1 cellular context compared by ENCODE assay signal in genomic region chr9:137234055-137234697, GRCh38.
TF ChIP-seq lines count a peak whose summit lies in the region.

No MANE protein-coding gene starts in this region.

TF ChIP-seq in K562, 482 proteins besides CTCF, POLR2A, EP300 and RAD21 (continues in another document):
- TF ChIP-seq MCM7 (IDR thresholded peaks at IDR 0.05) (no peak), RFX1 (IDR thresholded peaks at IDR 0.05) (no peak), IRF2 (CRISPR knock-in tag; IDR thresholded peaks at IDR 0.05) (no peak), BHLHE40 (IDR thresholded peaks at IDR 0.05; ENCODE audit: low read length) (no peak), CLOCK (CRISPR knock-in tag; IDR thresholded peaks at IDR 0.05; ENCODE audit: borderline replicate concordance) (no peak), REST (CRISPR knock-in tag; IDR thresholded peaks at IDR 0.05; ENCODE audit: low read depth) (0 out of 2 replicates have a peak, but pooled peaks have one; percentile 17), NFXL1 (CRISPR knock-in tag; IDR thresholded peaks at IDR 0.05) (no peak), PKNOX1 (IDR thresholded peaks at IDR 0.05) (no peak), MAX (CRISPR knock-in tag; IDR thresholded peaks at IDR 0.05) (peak; percentile 68; the same call in 1 of the 2 replicates), MYC (IDR thresholded peaks at IDR 0.05; ENCODE audit: low read depth, low read length) (0 out of 2 replicates have a peak, but pooled peaks have one; percentile 15), MYC (CRISPR knock-in tag; IDR thresholded peaks at IDR 0.05; ENCODE audit: borderline replicate concordance, low read depth) (no peak), MED1 (CRISPR knock-in tag; IDR thresholded peaks at IDR 0.05; ENCODE audit: borderline replicate concordance) (no peak), HNRNPH1 (optimal IDR thresholded peaks at IDR 0.05; ENCODE audit: low read depth, low read length) (no peak), CAMTA2 (CRISPR knock-in tag; conservative IDR thresholded peaks at IDR 0.05) (no peak), ARID3B (CRISPR knock-in tag; IDR thresholded peaks at IDR 0.05; ENCODE audit: borderline replicate concordance) (no peak), ZNF778 (CRISPR knock-in tag; IDR thresholded peaks at IDR 0.05) (no peak), ZNF551 (CRISPR knock-in tag; IDR thresholded peaks at IDR 0.05) (no peak), SIRT6 (IDR thresholded peaks at IDR 0.05; ENCODE audit: low read depth, low read length) (no peak), ZNF175 (CRISPR knock-in tag; IDR thresholded peaks at IDR 0.05; ENCODE audit: low read depth) (no peak), ZBTB11 (CRISPR knock-in tag; IDR thresholded peaks at IDR 0.05) (no peak), ZNF212 (CRISPR knock-in tag; IDR thresholded peaks at IDR 0.05) (no peak), NONO (IDR thresholded peaks at IDR 0.05; ENCODE audit: low read depth in 2 of 2, low read length in 1 of 2) (no peak), FIP1L1 (IDR thresholded peaks at IDR 0.05; ENCODE audit: low read depth, low read length, poor library complexity, severe bottlenecking) (peak; percentile 21), SMARCC2 (IDR thresholded peaks at IDR 0.05; ENCODE audit: low read depth) (no peak), ZFP30 (CRISPR knock-in tag; IDR thresholded peaks at IDR 0.05; ENCODE audit: borderline replicate concordance) (no peak), CTCFL (IDR thresholded peaks at IDR 0.05; ENCODE audit: borderline replicate concordance, insufficient read depth, low read depth, low read length, poor library complexity, severe bottlenecking) (no peak), TAF15 (IDR thresholded peaks at IDR 0.05; ENCODE audit: low read depth, low read length) (no peak), HDAC2 (IDR thresholded peaks at IDR 0.05) (no peak), RNF219 (CRISPR knock-in tag; IDR thresholded peaks at IDR 0.05) (no peak), ZNF277 (CRISPR knock-in tag; IDR thresholded peaks at IDR 0.05; ENCODE audit: borderline replicate concordance) (no peak), CBFA2T2 (conservative IDR thresholded peaks at IDR 0.05) (no peak), POLR2G (IDR thresholded peaks at IDR 0.05; ENCODE audit: low read depth, low read length) (peak; percentile 70), CREB1 (IDR thresholded peaks at IDR 0.05) (no peak), CREB1 (CRISPR knock-in tag; IDR thresholded peaks at IDR 0.05) (no peak), ZBTB33 (CRISPR knock-in tag; IDR thresholded peaks at IDR 0.05) (peak; percentile 92), TEAD2 (tag; IDR thresholded peaks at IDR 0.05) (no peak), E2F6 (IDR thresholded peaks at IDR 0.05; ENCODE audit: borderline replicate concordance in 1 of 2, extremely low read depth in 1 of 2, insufficient read depth in 1 of 2, insufficient read length in 1 of 2, low read depth in 1 of 2, low read length in 1 of 2, poor library complexity in 1 of 2, severe bottlenecking in 1 of 2) (peak in 1 of 2 experiments; percentile 61)
